23 cellular contexts compared by ENCODE assay signal in the genomic region with DNA sequence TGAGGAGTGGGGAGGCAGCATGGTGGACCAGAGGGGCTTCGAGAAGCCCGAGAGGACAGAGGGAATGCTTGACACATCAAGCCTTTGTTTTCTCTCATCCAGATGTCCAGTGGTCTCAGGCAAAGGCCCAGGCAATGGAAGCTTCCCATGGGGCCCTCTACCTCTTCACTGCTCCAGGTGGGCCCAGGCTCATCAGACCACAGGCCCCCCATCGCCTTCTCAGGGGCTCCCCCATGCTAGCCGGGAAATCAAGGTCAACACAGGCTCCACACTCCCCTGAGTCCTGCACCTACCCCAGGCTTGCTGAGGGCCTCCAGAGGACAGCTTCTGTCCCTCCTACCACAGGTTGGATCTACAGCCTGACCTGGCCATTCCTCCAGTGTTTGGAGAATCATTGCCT.
DNase-seq lines count a peak whose midpoint lies in the region; TF ChIP-seq lines count a peak whose summit lies in the region.
"Had no signal": no experiment of that assay in that cellular context is flagged by ENCODE, and none has a peak within 500 bp of the region (broad histone marks: within the 10 kb centered on the region; RNA-seq: fewer than 3 reads in every experiment).

No MANE protein-coding gene starts in this region.

- DNase-seq in coronary artery (ENCODE audit: low spot score) (peak; percentile 56), endodermal cell (peak; percentile 17), spleen (peak; percentile 33), H4 (ENCODE audit: low spot score) (no peak), osteoblast (ENCODE audit: insufficient read length, low spot score, missing footprints) (no peak)
- DNase-seq: 8988T; ACHN; BE2C; C1 segment of cervical spinal cord; CD4-positive, alpha-beta memory T cell; CD4-positive, CD25-positive, alpha-beta regulatory T cell; CD8-positive, alpha-beta memory T cell; COR-L47; DMS 273 treated with DMSO at 0.1 percent for 48 hours; DMS153; DMS53; DMS79; DND-41; EL; GDM1 had no signal

- H3K27ac ChIP-seq in coronary artery (no peak overlapping the region), endodermal cell (ENCODE audit: low read depth, low read length) (no peak overlapping the region), spleen (no peak overlapping the region), osteoblast (ENCODE audit: low read depth, low read length) (no peak overlapping the region)
- H3K27ac ChIP-seq: BLaER1 had no signal

- H3K4me3 Mint-ChIP-seq in endodermal cell: no peak overlapping the region
- H3K4me3 Mint-ChIP-seq: CD14-positive monocyte; CD4-positive, alpha-beta memory T cell; CD4-positive, CD25-positive, alpha-beta regulatory T cell; CD8-positive, alpha-beta memory T cell had no signal

- no peak for TF ChIP-seq POLR2A in spleen (IDR thresholded peaks at IDR 0.05)

- TF ChIP-seq CTCF in coronary artery (IDR thresholded peaks at IDR 0.05): no peak
- TF ChIP-seq CTCF in endodermal cell (conservative IDR thresholded peaks at IDR 0.05): no peak
- TF ChIP-seq CTCF in spleen (IDR thresholded peaks at IDR 0.05 in 8 of 11, conservative IDR thresholded peaks at IDR 0.05 in 3 of 11): no peak
- TF ChIP-seq CTCF in osteoblast (IDR thresholded peaks at IDR 0.05; ENCODE audit: extremely low read depth, low read depth, low read length): no peak

- H2AFZ ChIP-seq in osteoblast (ENCODE audit: low read length): no peak overlapping the region

- peaks cover 8% of the 10 kb centered on the region for H3K27me3 Mint-ChIP-seq in endodermal cell (ENCODE audit: insufficient read depth)

- no peaks in the 10 kb centered on the region for H3K4me1 Mint-ChIP-seq in endodermal cell
- H3K4me1 Mint-ChIP-seq: CD4-positive, alpha-beta memory T cell; CD4-positive, CD25-positive, alpha-beta regulatory T cell; CD8-positive, alpha-beta memory T cell had no signal

- H3K79me2 ChIP-seq in osteoblast (ENCODE audit: insufficient read depth, low read length): no peaks in the 10 kb centered on the region

- intact Hi-C loops in spleen (cut with DNase I; ENCODE audit: low total_unique reads): no loop called here

- H3K4me2 ChIP-seq in osteoblast (ENCODE audit: insufficient read depth, low read length): no peak overlapping the region
- H3K4me2 ChIP-seq: BLaER1 had no signal

- H3K9ac ChIP-seq in endodermal cell (ENCODE audit: extremely low read depth, low read length, poor library complexity, severe bottlenecking): no peak overlapping the region
- H3K9ac ChIP-seq: BLaER1 had no signal

- WGBS in endodermal cell (ENCODE audit: insufficient coverage in 1 of 2, insufficient read length in 1 of 2), 2 experiments: 92 to 93% methylated on average over 2 to 4 of the region's 4 CpGs
- WGBS in spleen, 5 donors: 82 to 94% (median 92%) methylated on average over 3 to 4 of the region's 4 CpGs

- no peak overlapping the region for H3K27ac Mint-ChIP-seq in endodermal cell
- H3K27ac Mint-ChIP-seq: CD4-positive, alpha-beta memory T cell; CD4-positive, CD25-positive, alpha-beta regulatory T cell; CD8-positive, alpha-beta memory T cell had no signal

- H3K4me3 ChIP-seq in coronary artery (no peak overlapping the region), endodermal cell (ENCODE audit: low read length) (no peak overlapping the region), spleen (no peak overlapping the region), osteoblast (ENCODE audit: insufficient read depth, low read length) (no peak overlapping the region)
- H3K4me3 ChIP-seq: BLaER1, GM12878 had no signal

- H4K20me1 ChIP-seq in osteoblast (ENCODE audit: insufficient read depth, low read length): no peaks in the 10 kb centered on the region
- H4K20me1 ChIP-seq: BLaER1 had no signal

- H3K4me1 ChIP-seq in endodermal cell (ENCODE audit: control insufficient read depth, insufficient read depth, low read length) (no peaks in the 10 kb centered on the region), spleen (no peaks in the 10 kb centered on the region), osteoblast (ENCODE audit: insufficient read depth, low read length) (no peaks in the 10 kb centered on the region)
- H3K4me1 ChIP-seq: BE2C, BLaER1 had no signal

- H3K27me3 ChIP-seq in endodermal cell (ENCODE audit: control insufficient read depth, insufficient read depth, low read length, poor library complexity, severe bottlenecking): no peaks in the 10 kb centered on the region
- peaks cover 0 to 9% (median 0%) of the 10 kb centered on the region in 7 donors for H3K27me3 ChIP-seq in spleen (replicated peaks in 1 of 7)
- peaks cover 17% of the 10 kb centered on the region for H3K27me3 ChIP-seq in osteoblast (ENCODE audit: insufficient read depth, low read length)
- H3K27me3 ChIP-seq: BE2C, BLaER1 had no signal

- no peaks in the 10 kb centered on the region for H3K9me3 Mint-ChIP-seq in endodermal cell

- H3K9me3 ChIP-seq in endodermal cell (ENCODE audit: control insufficient read depth, low read length) (peaks cover 5% of the 10 kb centered on the region), spleen (peaks cover 0 to 16% (median 3%) of the 10 kb centered on the region in 8 donors), osteoblast (ENCODE audit: low read depth, low read length) (no peaks in the 10 kb centered on the region)
- H3K9me3 ChIP-seq: BE2C had no signal

- H3K36me3 ChIP-seq in endodermal cell (ENCODE audit: control insufficient read depth, insufficient read depth, low read length): no peaks in the 10 kb centered on the region
- H3K36me3 ChIP-seq in spleen: no peaks in the 10 kb centered on the region
- no peaks in the 10 kb centered on the region for H3K36me3 ChIP-seq in osteoblast (ENCODE audit: insufficient read depth, low read length)
- H3K36me3 ChIP-seq: BE2C, BLaER1 had no signal

- no peaks in the 10 kb centered on the region for H3K36me3 Mint-ChIP-seq in endodermal cell (ENCODE audit: low read depth)
- H3K36me3 Mint-ChIP-seq: CD14-positive monocyte; CD4-positive, alpha-beta memory T cell; CD4-positive, CD25-positive, alpha-beta regulatory T cell had no signal

Comparison
In these comparisons a context has a peak if more than half of its experiments do, and no peak if none do; other contexts are left out.
1. DNase-seq: peak in coronary artery (single experiment), endodermal cell (single experiment) and spleen (single experiment); none in H4 (single experiment) and osteoblast (single experiment).